In genomic region chr1:6801199-6801598, GRCh38 we compare ENCODE assay signal across 16 cellular contexts. TPM values are rescaled to one million over a fixed set of nuclear protein-coding genes. Genes with fewer than 3 reads are reported as not detected.
A peak's percentile ranks its signal among the peaks of the same experiment; 100 is the strongest.
DNase-seq lines count a peak whose midpoint lies in the region; ATAC-seq and TF ChIP-seq lines count a peak whose summit lies in the region.
"Had no signal": no experiment of that assay in that cellular context is flagged by ENCODE, and none has a peak within 500 bp of the region (broad histone marks: within the 10 kb centered on the region; RNA-seq: fewer than 3 reads in every experiment).

No MANE protein-coding gene starts in this region.

- no peak overlapping the region for H3K4me3 ChIP-seq in ACC112 (ENCODE audit: low read depth, low read length)
- H3K4me3 ChIP-seq in ascending aorta: peak overlapping the region; percentile 15 to 33
- no peak overlapping the region for H3K4me3 ChIP-seq in parathyroid adenoma (ENCODE audit: low read depth, low read length)

- H3K36me3 ChIP-seq in ACC112 (ENCODE audit: insufficient read depth, low read length) (no peaks in the 10 kb centered on the region), ascending aorta (no peaks in the 10 kb centered on the region), parathyroid adenoma (ENCODE audit: control insufficient read depth, insufficient read depth, low read length) (no peaks in the 10 kb centered on the region)

- DNase-seq in ascending aorta (ENCODE audit: low spot score in 2 of 2): no peak
- no peak for DNase-seq in left cardiac atrium
- DNase-seq in head of caudate nucleus: no peak
- DNase-seq in COLO668 (lab: John Stamatoyannopoulos, UW; ENCODE audit: unreplicated experiment): no peak
- DNase-seq: activated CD8-positive, alpha-beta T cell treated with anti-CD3 and anti-CD28 coated beads, Interleukin-2, amount 10 ng/mL, durations not matched to agents 7 days and 5 days; Calu3; GDM1; hypothalamus; naive thymus-derived CD8-positive, alpha-beta T cell; NCI-H2081 treated with DMSO at 0.1 percent for 48 hours; NCI-H69 had no signal

- no peaks in the 10 kb centered on the region for H3K27me3 ChIP-seq in ACC112 (ENCODE audit: insufficient read depth, low read length)
- H3K27me3 ChIP-seq in ascending aorta: no peaks in the 10 kb centered on the region
- no peaks in the 10 kb centered on the region for H3K27me3 ChIP-seq in parathyroid adenoma (ENCODE audit: control insufficient read depth, insufficient read depth, low read length)

- peaks cover 60% of the 10 kb centered on the region for H3K79me2 ChIP-seq in ACC112 (ENCODE audit: control insufficient read depth, insufficient read depth, low read length, unreplicated experiment)
- peaks cover 35% of the 10 kb centered on the region for H3K79me2 ChIP-seq in parathyroid adenoma

- TF ChIP-seq CTCF in ascending aorta (IDR thresholded peaks at IDR 0.05) (no peak), parathyroid adenoma (IDR thresholded peaks at IDR 0.05) (no peak)

- H2AFZ ChIP-seq in ACC112 (ENCODE audit: low read length, unreplicated experiment) (no peak overlapping the region), parathyroid adenoma (no peak overlapping the region)

- H3K4me2 ChIP-seq in parathyroid adenoma (ENCODE audit: low read length): no peak overlapping the region

- H3K27ac ChIP-seq in ACC112 (ENCODE audit: low read depth, low read length) (peak overlapping the region; percentile 23), ascending aorta (peak overlapping the region; percentile 75 to 78), parathyroid adenoma (peak overlapping the region; percentile 59)

- peaks cover 36% of the 10 kb centered on the region for H3K4me1 ChIP-seq in ACC112 (ENCODE audit: control insufficient read depth, insufficient read depth, low read length, unreplicated experiment)
- peaks cover 14 to 50% of the 10 kb centered on the region in 2 donors for H3K4me1 ChIP-seq in ascending aorta
- peaks cover 2% of the 10 kb centered on the region for H3K4me1 ChIP-seq in parathyroid adenoma

- no peaks in the 10 kb centered on the region for H3K9me3 ChIP-seq in ascending aorta
- H3K9me3 ChIP-seq in parathyroid adenoma (ENCODE audit: control insufficient read depth, low read length): no peaks in the 10 kb centered on the region

- intact Hi-C loops in ascending aorta (cut with DNase I) (no loop called here), left cardiac atrium (cut with DNase I) (no loop called here), head of caudate nucleus (cut with DNase I) (no loop called here)

- no peak overlapping the region for H3K9ac ChIP-seq in parathyroid adenoma

- peak; percentile 74 to 83 for ATAC-seq in left cardiac atrium
- ATAC-seq in GM21737 (IDR thresholded peaks at IDR 0.05; ENCODE audit: unreplicated experiment): no peak
- ATAC-seq in GM18861 (IDR thresholded peaks at IDR 0.05; ENCODE audit: unreplicated experiment): no peak
- ATAC-seq: activated CD8-positive, alpha-beta T cell treated with anti-CD3 and anti-CD28 coated beads, Interleukin-2, amount 10 ng/mL, durations not matched to agents 7 days and 5 days; activated T-helper 17 cell treated with anti-CD3 and anti-CD28 coated beads, Interleukin-2, amount 50 U/mL, for 72 hours; naive thymus-derived CD8-positive, alpha-beta T cell had no signal

RNA-seq across cellular contexts. Expression of gene CAMTA1, which starts 15.9 kb away (rescaled TPM):
- total RNA-seq in ascending aorta (53.3 TPM), left cardiac atrium (100 to 1,000 TPM; 109 to 128 TPM)

Comparison
In these comparisons a context has a peak if more than half of its experiments do, and no peak if none do; other contexts are left out.
1. H3K27ac ChIP-seq: peak in every context shown above with its lines; median percentile 76 in ascending aorta; 59 in parathyroid adenoma; 23 in ACC112.
2. H3K4me3 ChIP-seq: peak in ascending aorta (2 of 2); none in ACC112 (single experiment) and parathyroid adenoma (single experiment).
3. ATAC-seq: peak in left cardiac atrium (2 of 2); none in GM21737 (single experiment) and GM18861 (single experiment).